Comparison of ENCODE assay signal across 9 cellular contexts in genomic region chr9:33448159-33448511, GRCh38. TPM values are rescaled to one million over a fixed set of nuclear protein-coding genes. Genes with fewer than 3 reads are reported as not detected.
DNase-seq lines count a peak whose midpoint lies in the region; ATAC-seq, FAIRE-seq and TF ChIP-seq lines count a peak whose summit lies in the region.
"Had no signal": no experiment of that assay in that cellular context is flagged by ENCODE, and none has a peak within 500 bp of the region (broad histone marks: within the 10 kb centered on the region; RNA-seq: fewer than 3 reads in every experiment).

No MANE protein-coding gene starts in this region.

- peaks cover 55% of the 10 kb centered on the region for H3K4me1 Mint-ChIP-seq in activated T-cell treated with anti-CD3 and anti-CD28 coated beads, Interleukin-2, amount 50 U/mL, for 4 hours (ENCODE audit: low read depth)
- peaks cover 50% of the 10 kb centered on the region for H3K4me1 Mint-ChIP-seq in activated T-helper 1 cell treated with anti-CD3 and anti-CD28 coated beads, Interleukin-12 subunit alpha, Interleukin-12 subunit beta, Interleukin-2, Interleukin-4 antibody, amounts not matched to agents 30 ng/mL and 10 ng/mL and 1 ng/mL, durations not matched to agents 14 hours and 24 hours and 36 hours (ENCODE audit: low read depth)

- peak overlapping the region in 1 of 3 experiments; percentile 70; a peak in 4 of 6 replicates for H3K4me3 ChIP-seq in HepG2 (replicated peaks in 1 of 3; ENCODE audit: insufficient read depth in 1 of 3, low read depth in 2 of 3, low read length in 3 of 3)
- H3K4me3 ChIP-seq in suprapubic skin = peak overlapping the region; percentile 59

- no peak for TF ChIP-seq RAD21 in HepG2 (CRISPR knock-in tag; IDR thresholded peaks at IDR 0.05)

- intact Hi-C loops in activated T-helper 1 cell treated with anti-CD3 and anti-CD28 coated beads, Interleukin-12 subunit alpha, Interleukin-12 subunit beta, Interleukin-2, Interleukin-4 antibody, amounts not matched to agents 30 ng/mL and 10 ng/mL and 1 ng/mL, durations not matched to agents 14 hours and 24 hours and 36 hours (cut with micrococcal nuclease) = loop anchor here (5.0 kb wide), 1 partner anchor 281 kb away; the partner anchor contains the start of gene B4GALT1
- intact Hi-C loops in HepG2 (cut with micrococcal nuclease; ENCODE audit: unreplicated experiment) = no loop called here

- no peak for TF ChIP-seq EP300 in HepG2 (IDR thresholded peaks at IDR 0.05; ENCODE audit: low read depth in 2 of 2, low read length in 2 of 2)
- TF ChIP-seq EP300 in HepG2 (CRISPR knock-in tag; IDR thresholded peaks at IDR 0.05; ENCODE audit: borderline replicate concordance) = no peak
- TF ChIP-seq EP300 in suprapubic skin (IDR thresholded peaks at IDR 0.05) = no peak

- CTCF ChIA-PET in HepG2 (lab: Yijun Ruan, JAX; ENCODE audit: low intra/inter-chr PET ratio, low total read pairs) = no interaction called here

- H3K9me3 Mint-ChIP-seq in activated T-cell treated with anti-CD3 and anti-CD28 coated beads, Interleukin-2, amount 50 U/mL, for 4 hours = no peaks in the 10 kb centered on the region
- H3K9me3 Mint-ChIP-seq in activated T-helper 1 cell treated with anti-CD3 and anti-CD28 coated beads, Interleukin-12 subunit alpha, Interleukin-12 subunit beta, Interleukin-2, Interleukin-4 antibody, amounts not matched to agents 30 ng/mL and 10 ng/mL and 1 ng/mL, durations not matched to agents 14 hours and 24 hours and 36 hours = no peaks in the 10 kb centered on the region

- in situ Hi-C loops in HepG2 (cut with HindIII; ENCODE audit: extremely low pct_ligation_motif_present, low pct_unique_long_range_greater_than_20kb) = loop anchor here (5.0 kb wide), 1 partner anchor 41 kb away; no protein-coding TSS in a partner anchor

- H3K4me3 Mint-ChIP-seq in activated T-cell treated with anti-CD3 and anti-CD28 coated beads, Interleukin-2, amount 50 U/mL, for 4 hours = peak overlapping the region; percentile 73
- H3K4me3 Mint-ChIP-seq in activated T-helper 1 cell treated with anti-CD3 and anti-CD28 coated beads, Interleukin-12 subunit alpha, Interleukin-12 subunit beta, Interleukin-2, Interleukin-4 antibody, amounts not matched to agents 30 ng/mL and 10 ng/mL and 1 ng/mL, durations not matched to agents 14 hours and 24 hours and 36 hours = peak overlapping the region; percentile 80

- TF ChIP-seq CTCF in HepG2 (CRISPR knock-in tag; IDR thresholded peaks at IDR 0.05) = no peak
- no peak for TF ChIP-seq CTCF in suprapubic skin (IDR thresholded peaks at IDR 0.05)

- H3K9ac ChIP-seq in HepG2 (ENCODE audit: insufficient read depth, low read depth, low read length) = no peak overlapping the region

- H3K36me3 ChIP-seq in HepG2 (replicated peaks in 1 of 2; ENCODE audit: control insufficient read depth in 1 of 2, insufficient read depth in 2 of 2, low read length in 2 of 2) = no peaks in the 10 kb centered on the region
- no peaks in the 10 kb centered on the region for H3K36me3 ChIP-seq in suprapubic skin

- no peaks in the 10 kb centered on the region for H4K20me1 ChIP-seq in HepG2 (ENCODE audit: insufficient read depth, low read length)

- no peak for FAIRE-seq in HepG2 (lab: Jason Lieb, UNC)

- H2AFZ ChIP-seq in HepG2 (ENCODE audit: low read length) = no peak overlapping the region

- ATAC-seq in activated T-cell treated with anti-CD3 and anti-CD28 coated beads, Interleukin-2, amount 50 U/mL, for 4 hours = no peak
- ATAC-seq in HepG2 = peak; percentile 9

- H3K27ac ChIP-seq in HepG2 (ENCODE audit: extremely low read length, insufficient read depth, low read length) = no peak overlapping the region
- H3K27ac ChIP-seq in suprapubic skin = peak overlapping the region; percentile 81

- no peaks in the 10 kb centered on the region for H3K27me3 Mint-ChIP-seq in activated T-cell treated with anti-CD3 and anti-CD28 coated beads, Interleukin-2, amount 50 U/mL, for 4 hours (ENCODE audit: low read depth)
- no peaks in the 10 kb centered on the region for H3K27me3 Mint-ChIP-seq in activated T-helper 1 cell treated with anti-CD3 and anti-CD28 coated beads, Interleukin-12 subunit alpha, Interleukin-12 subunit beta, Interleukin-2, Interleukin-4 antibody, amounts not matched to agents 30 ng/mL and 10 ng/mL and 1 ng/mL, durations not matched to agents 14 hours and 24 hours and 36 hours (ENCODE audit: insufficient read depth)

- no peaks in the 10 kb centered on the region for H3K36me3 Mint-ChIP-seq in activated T-cell treated with anti-CD3 and anti-CD28 coated beads, Interleukin-2, amount 50 U/mL, for 4 hours (ENCODE audit: insufficient read depth)
- peaks cover 7% of the 10 kb centered on the region for H3K36me3 Mint-ChIP-seq in activated T-helper 1 cell treated with anti-CD3 and anti-CD28 coated beads, Interleukin-12 subunit alpha, Interleukin-12 subunit beta, Interleukin-2, Interleukin-4 antibody, amounts not matched to agents 30 ng/mL and 10 ng/mL and 1 ng/mL, durations not matched to agents 14 hours and 24 hours and 36 hours (ENCODE audit: low read depth)

- H3K79me2 ChIP-seq in HepG2 (ENCODE audit: insufficient read depth, low read length) = no peaks in the 10 kb centered on the region

- DNase-seq in activated T-cell treated with anti-CD3 and anti-CD28 coated beads, Interleukin-2, amount 50 U/mL, for 4 hours = no peak
- DNase-seq in activated T-cell treated with anti-CD3 and anti-CD28 coated beads for 4 hours (no peak), HepG2 (ENCODE audit: low spot score) (no peak), suprapubic skin (ENCODE audit: low spot score in 2 of 2) (no peak), putamen (ENCODE audit: low spot score) (no peak), NCI-H510A treated with DMSO at 0.1 percent for 48 hours (lab: John Stamatoyannopoulos, UW) (no peak), GOT3 (lab: John Stamatoyannopoulos, UW) (no peak)
- DNase-seq in activated T-helper 1 cell treated with anti-CD3 and anti-CD28 coated beads, Interleukin-12 subunit alpha, Interleukin-12 subunit beta, Interleukin-2, Interleukin-4 antibody, amounts not matched to agents 30 ng/mL and 10 ng/mL and 1 ng/mL, durations not matched to agents 14 hours and 24 hours and 36 hours (ENCODE audit: low spot score) = no peak

- TF ChIP-seq POLR2A in HepG2 (IDR thresholded peaks at IDR 0.05; ENCODE audit: insufficient read depth in 1 of 2, low read depth in 2 of 2, low read length in 2 of 2) (no peak), suprapubic skin (IDR thresholded peaks at IDR 0.05) (no peak)

- no TSS peak for BruUV-seq in HepG2 (replicated peaks; lab: Mats Ljungman, UMichigan)

- H3K9me3 ChIP-seq in HepG2 (ENCODE audit: low read length) (no peaks in the 10 kb centered on the region), suprapubic skin (no peaks in the 10 kb centered on the region)

- peaks cover 8 to 48% of the 10 kb centered on the region in 2 experiments for H3K27me3 ChIP-seq in HepG2 (ENCODE audit: control insufficient read depth in 1 of 2, insufficient read depth in 2 of 2, low read length in 2 of 2)
- H3K27me3 ChIP-seq in suprapubic skin = no peaks in the 10 kb centered on the region

- POLR2A ChIA-PET in HepG2 (lab: Yijun Ruan, JAX) = interaction anchor here (0.8 to 2.6 kb wide), 6 partner anchors 9 to 54 kb away, joined by 3 to 18 read pairs (median 3); no protein-coding TSS in a partner anchor

- H3K4me1 ChIP-seq in HepG2 (ENCODE audit: insufficient read depth, low read length) (peaks cover 63% of the 10 kb centered on the region), suprapubic skin (peaks cover 62% of the 10 kb centered on the region)

- 0% methylated on average over 3 of the region's 10 CpGs for WGBS in HepG2 (ENCODE audit: low lambda C conversion rate)
- 20% methylated on average over 6 of the region's 10 CpGs for WGBS in suprapubic skin

- H3K27ac Mint-ChIP-seq in activated T-helper 1 cell treated with anti-CD3 and anti-CD28 coated beads, Interleukin-12 subunit alpha, Interleukin-12 subunit beta, Interleukin-2, Interleukin-4 antibody, amounts not matched to agents 30 ng/mL and 10 ng/mL and 1 ng/mL, durations not matched to agents 14 hours and 24 hours and 36 hours = no peak overlapping the region

- peak overlapping the region; percentile 89 for H3K4me2 ChIP-seq in HepG2 (ENCODE audit: low read depth, low read length)

RNA-seq across cellular contexts. Expression of gene AQP3, which starts 0.7 kb away (rescaled TPM):
- 1 to 10 TPM; 4.5 to 5.5 (median 5.3) TPM for total RNA-seq in activated T-cell treated with anti-CD3 and anti-CD28 coated beads, Interleukin-2, amount 50 U/mL, for 4 hours
- 3.4 and 6.1 TPM in 2 replicates for total RNA-seq in activated T-helper 1 cell treated with anti-CD3 and anti-CD28 coated beads, Interleukin-12 subunit alpha, Interleukin-12 subunit beta, Interleukin-2, Interleukin-4 antibody, amounts not matched to agents 30 ng/mL and 10 ng/mL and 1 ng/mL, durations not matched to agents 14 hours and 24 hours and 36 hours
- 0.87 and 1.4 TPM in 2 replicates for total RNA-seq in HepG2 (2016; rRNA removed; fragmentation: Illumina TruSeq; extraction: Trizol)
- 0.30 and 0.62 TPM in 2 replicates for total RNA-seq in HepG2 (2016; cell fraction: cytosol; rRNA removed; fragmentation: Illumina TruSeq; extraction: Trizol; ENCODE audit: low read depth)
- 0.73 and 1.5 TPM in 2 replicates for total RNA-seq in HepG2 (2016; cell fraction: insoluble cytoplasmic fraction; rRNA removed; fragmentation: Illumina TruSeq; extraction: Trizol)
- 0.65 and 0.99 TPM in 2 replicates for total RNA-seq in HepG2 (2016; cell fraction: membrane; rRNA removed; fragmentation: Illumina TruSeq; extraction: Trizol)
- 1.2 and 1.3 TPM in 2 replicates for total RNA-seq in HepG2 (2016; cell fraction: nucleus; rRNA removed; fragmentation: Illumina TruSeq; extraction: Trizol)
- 5.5 and 12.2 TPM in 2 replicates for polyA plus RNA-seq in HepG2 (2011; rRNA removed)
- polyA plus RNA-seq in HepG2 (2011; cell fraction: cytosol; rRNA removed) = 7.3 and 9.8 TPM in 2 replicates
- polyA plus RNA-seq in HepG2 (2011; cell fraction: nucleus; rRNA removed) = 8.4 and 11.9 TPM in 2 replicates
- polyA plus RNA-seq in HepG2 (2012) = 14.8 and 18.2 TPM in 2 replicates
- polyA plus RNA-seq in HepG2 (2016; cell fraction: cytosol; fragmentation: Illumina TruSeq; extraction: Trizol; ENCODE audit: low read depth) = 0.33 and 0.46 TPM in 2 replicates
- polyA plus RNA-seq in HepG2 (2016; cell fraction: insoluble cytoplasmic fraction; fragmentation: Illumina TruSeq; extraction: Trizol; ENCODE audit: low read depth) = 0.59 and 0.63 TPM in 2 replicates
- 0.94 and 1.2 TPM in 2 replicates for polyA plus RNA-seq in HepG2 (2016; cell fraction: membrane; fragmentation: Illumina TruSeq; extraction: Trizol; ENCODE audit: low read depth)
- 1.4 and 2.5 TPM in 2 replicates for polyA plus RNA-seq in HepG2 (2016; cell fraction: nucleus; fragmentation: Illumina TruSeq; extraction: Trizol; ENCODE audit: insufficient read depth, low read depth)
- 6.2 and 648 TPM in 2 replicates for polyA minus RNA-seq in HepG2 (2011; rRNA and poly(A)+ RNA removed; ENCODE audit: low replicate concordance)
- polyA minus RNA-seq in HepG2 (2011; cell fraction: cytosol; rRNA and poly(A)+ RNA removed) = 4.7 and 6.3 TPM in 2 replicates
- polyA minus RNA-seq in HepG2 (2011; cell fraction: nucleus; rRNA and poly(A)+ RNA removed) = 2.0 and 2.7 TPM in 2 replicates
- 1,000 to 10,000 TPM; 1,277 to 1,951 (median 1,548) TPM for total RNA-seq in suprapubic skin

RNA-seq across cellular contexts. Expression of gene NOL6, which starts 25.6 kb away (rescaled TPM):
- total RNA-seq in activated T-cell treated with anti-CD3 and anti-CD28 coated beads, Interleukin-2, amount 50 U/mL, for 4 hours = 100 to 1,000 TPM; 150 to 170 (median 165) TPM
- 87.3 and 90.1 TPM in 2 replicates for total RNA-seq in activated T-helper 1 cell treated with anti-CD3 and anti-CD28 coated beads, Interleukin-12 subunit alpha, Interleukin-12 subunit beta, Interleukin-2, Interleukin-4 antibody, amounts not matched to agents 30 ng/mL and 10 ng/mL and 1 ng/mL, durations not matched to agents 14 hours and 24 hours and 36 hours
- total RNA-seq in HepG2 (2016; rRNA removed; fragmentation: Illumina TruSeq; extraction: Trizol) (28.6 and 30.2 TPM in 2 replicates), suprapubic skin (10 to 100 TPM; 40.4 to 50.4 (median 44.1) TPM)
- total RNA-seq in HepG2 (2016; cell fraction: cytosol; rRNA removed; fragmentation: Illumina TruSeq; extraction: Trizol; ENCODE audit: low read depth) = 2.8 and 3.9 TPM in 2 replicates
- 22.1 and 31.4 TPM in 2 replicates for total RNA-seq in HepG2 (2016; cell fraction: insoluble cytoplasmic fraction; rRNA removed; fragmentation: Illumina TruSeq; extraction: Trizol)
- 9.8 and 10.2 TPM in 2 replicates for total RNA-seq in HepG2 (2016; cell fraction: membrane; rRNA removed; fragmentation: Illumina TruSeq; extraction: Trizol)
- 23.4 and 29.5 TPM in 2 replicates for total RNA-seq in HepG2 (2016; cell fraction: nucleus; rRNA removed; fragmentation: Illumina TruSeq; extraction: Trizol)
- 17.0 and 23.0 TPM in 2 replicates for polyA plus RNA-seq in HepG2 (2011; rRNA removed)
- 9.7 and 9.8 TPM in 2 replicates for polyA plus RNA-seq in HepG2 (2011; cell fraction: cytosol; rRNA removed)
- polyA plus RNA-seq in HepG2 (2011; cell fraction: nucleus; rRNA removed) = 48.7 and 50.3 TPM in 2 replicates
- 14.2 and 17.1 TPM in 2 replicates for polyA plus RNA-seq in HepG2 (2012)
- 2.5 and 2.9 TPM in 2 replicates for polyA plus RNA-seq in HepG2 (2016; cell fraction: cytosol; fragmentation: Illumina TruSeq; extraction: Trizol; ENCODE audit: low read depth)
- 22.0 and 27.2 TPM in 2 replicates for polyA plus RNA-seq in HepG2 (2016; cell fraction: insoluble cytoplasmic fraction; fragmentation: Illumina TruSeq; extraction: Trizol; ENCODE audit: low read depth)
- polyA plus RNA-seq in HepG2 (2016; cell fraction: membrane; fragmentation: Illumina TruSeq; extraction: Trizol; ENCODE audit: low read depth) = 5.3 and 7.6 TPM in 2 replicates
- polyA plus RNA-seq in HepG2 (2016; cell fraction: nucleus; fragmentation: Illumina TruSeq; extraction: Trizol; ENCODE audit: insufficient read depth, low read depth) = 49.3 and 51.6 TPM in 2 replicates
- 38.5 and 95.8 TPM in 2 replicates for polyA minus RNA-seq in HepG2 (2011; rRNA and poly(A)+ RNA removed; ENCODE audit: low replicate concordance)
- polyA minus RNA-seq in HepG2 (2011; cell fraction: cytosol; rRNA and poly(A)+ RNA removed) = 10.8 and 11.3 TPM in 2 replicates
- polyA minus RNA-seq in HepG2 (2011; cell fraction: nucleus; rRNA and poly(A)+ RNA removed) = 26.0 and 29.8 TPM in 2 replicates

RNA-seq across cellular contexts. Expression of gene AQP7, which starts 45.8 kb away (rescaled TPM):
- total RNA-seq in activated T-cell treated with anti-CD3 and anti-CD28 coated beads, Interleukin-2, amount 50 U/mL, for 4 hours = not detected
- total RNA-seq in activated T-helper 1 cell treated with anti-CD3 and anti-CD28 coated beads, Interleukin-12 subunit alpha, Interleukin-12 subunit beta, Interleukin-2, Interleukin-4 antibody, amounts not matched to agents 30 ng/mL and 10 ng/mL and 1 ng/mL, durations not matched to agents 14 hours and 24 hours and 36 hours = not detected in 2 replicates
- 0.58 and 1.9 TPM in 2 replicates for total RNA-seq in HepG2 (2016; rRNA removed; fragmentation: Illumina TruSeq; extraction: Trizol)
- total RNA-seq in HepG2 (2016; cell fraction: cytosol; rRNA removed; fragmentation: Illumina TruSeq; extraction: Trizol; ENCODE audit: low read depth) = 0.71 and 0.81 TPM in 2 replicates
- 1.0 and 1.6 TPM in 2 replicates for total RNA-seq in HepG2 (2016; cell fraction: insoluble cytoplasmic fraction; rRNA removed; fragmentation: Illumina TruSeq; extraction: Trizol)
- 0.74 and 0.86 TPM in 2 replicates for total RNA-seq in HepG2 (2016; cell fraction: membrane; rRNA removed; fragmentation: Illumina TruSeq; extraction: Trizol)
- 2.8 and 3.0 TPM in 2 replicates for total RNA-seq in HepG2 (2016; cell fraction: nucleus; rRNA removed; fragmentation: Illumina TruSeq; extraction: Trizol)
- 2.1 and 5.6 TPM in 2 replicates for polyA plus RNA-seq in HepG2 (2011; rRNA removed)
- polyA plus RNA-seq in HepG2 (2011; cell fraction: cytosol; rRNA removed) = 2.7 and 3.2 TPM in 2 replicates
- polyA plus RNA-seq in HepG2 (2011; cell fraction: nucleus; rRNA removed) = 24.1 and 31.8 TPM in 2 replicates
- polyA plus RNA-seq in HepG2 (2012) = 7.9 and 9.8 TPM in 2 replicates
- 0.60 and 0.85 TPM in 2 replicates for polyA plus RNA-seq in HepG2 (2016; cell fraction: cytosol; fragmentation: Illumina TruSeq; extraction: Trizol; ENCODE audit: low read depth)
- 0.82 and 1.2 TPM in 2 replicates for polyA plus RNA-seq in HepG2 (2016; cell fraction: insoluble cytoplasmic fraction; fragmentation: Illumina TruSeq; extraction: Trizol; ENCODE audit: low read depth)
- polyA plus RNA-seq in HepG2 (2016; cell fraction: membrane; fragmentation: Illumina TruSeq; extraction: Trizol; ENCODE audit: low read depth) = 1.2 and 1.7 TPM in 2 replicates
- polyA plus RNA-seq in HepG2 (2016; cell fraction: nucleus; fragmentation: Illumina TruSeq; extraction: Trizol; ENCODE audit: insufficient read depth, low read depth) = 7.8 and 9.5 TPM in 2 replicates
- polyA minus RNA-seq in HepG2 (2011; rRNA and poly(A)+ RNA removed; ENCODE audit: low replicate concordance) = 1.9 and 6.0 TPM in 2 replicates
- 1.2 and 1.5 TPM in 2 replicates for polyA minus RNA-seq in HepG2 (2011; cell fraction: cytosol; rRNA and poly(A)+ RNA removed)
- polyA minus RNA-seq in HepG2 (2011; cell fraction: nucleus; rRNA and poly(A)+ RNA removed) = 6.2 and 6.6 TPM in 2 replicates
- total RNA-seq in suprapubic skin = 10 to 100 TPM in 2 of 4 donors, 1 to 10 TPM in 2; 2.1 to 66.5 (median 13.1) TPM
- total RNA-seq: glomerular endothelial cell had no signal

Comparison
In these comparisons a context has a peak if more than half of its experiments do, and no peak if none do; other contexts are left out.
1. RNA of gene AQP3, which starts 0.7 kb away (total RNA-seq): 1,277 to 1,951 TPM in suprapubic skin; 4.5 to 5.5 TPM in activated T-cell treated with anti-CD3 and anti-CD28 coated beads, Interleukin-2, amount 50 U/mL, for 4 hours, 3.4 to 6.1 TPM in activated T-helper 1 cell treated with anti-CD3 and anti-CD28 coated beads, Interleukin-12 subunit alpha, Interleukin-12 subunit beta, Interleukin-2, Interleukin-4 antibody, amounts not matched to agents 30 ng/mL and 10 ng/mL and 1 ng/mL, durations not matched to agents 14 hours and 24 hours and 36 hours and 0.30 to 1.5 TPM in HepG2; every median in the first group is over 100 times any median in the second.